ENCODE assay signal across 9 cellular contexts in the genomic region with DNA sequence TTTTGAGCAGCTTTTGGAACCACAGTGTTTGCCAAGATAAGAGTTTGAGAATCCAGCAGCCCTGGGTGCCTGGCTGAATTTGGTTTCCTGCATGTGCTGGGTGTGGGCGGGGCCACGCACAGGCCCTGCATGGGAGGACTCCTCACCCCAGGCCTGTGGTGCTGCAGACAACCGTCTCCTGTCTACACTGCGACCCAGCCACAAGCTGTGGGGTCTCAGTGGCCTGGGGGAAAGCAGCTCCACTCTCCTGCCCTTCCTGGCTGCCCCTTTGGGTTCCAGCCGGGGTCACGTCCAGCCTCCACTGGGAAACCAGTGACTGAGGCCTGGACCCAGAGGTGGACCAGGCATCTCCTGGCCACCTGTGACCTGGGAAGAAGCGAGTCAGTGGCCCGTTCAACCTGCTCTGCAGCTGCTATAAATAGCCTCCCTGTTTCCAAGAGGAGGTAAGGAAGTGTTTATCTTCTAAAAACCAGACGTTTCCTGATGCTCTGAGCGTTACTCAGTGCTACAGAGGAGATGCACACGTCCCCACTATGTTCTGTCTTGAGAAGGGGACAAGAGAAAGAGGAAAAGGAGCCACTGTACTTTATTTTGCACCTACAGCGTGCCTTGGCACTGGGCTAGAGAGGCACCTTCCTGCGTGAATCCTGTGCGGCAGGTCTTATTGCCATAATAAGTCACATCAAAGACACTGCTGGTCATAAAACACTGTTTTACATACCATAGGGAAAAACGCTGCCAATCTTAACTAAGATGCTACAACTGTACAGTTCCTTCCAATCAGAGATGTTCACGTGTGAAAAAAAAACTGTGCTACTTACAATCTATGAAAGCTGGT. TPM values are rescaled to one million over a fixed set of nuclear protein-coding genes. Genes with fewer than 3 reads are reported as not detected.
DNase-seq lines count a peak whose midpoint lies in the region; ATAC-seq and TF ChIP-seq lines count a peak whose summit lies in the region.
"Had no signal": no experiment of that assay in that cellular context is flagged by ENCODE, and none has a peak within 500 bp of the region (broad histone marks: within the 10 kb centered on the region; RNA-seq: fewer than 3 reads in every experiment).

No MANE protein-coding gene starts in this region.

- H3K27ac ChIP-seq in OCI-LY7 (ENCODE audit: low read depth, low read length, poor library complexity, severe bottlenecking), result no peak overlapping the region
- H3K27ac ChIP-seq: SJSA1 had no signal

- BruUV-seq in OCI-LY7 (replicated peaks; lab: Mats Ljungman, UMichigan), result no TSS peak

- peak; percentile 19 for DNase-seq in GDM1 (lab: John Stamatoyannopoulos, UW)
- DNase-seq in OCI-LY7 (ENCODE audit: low spot score), result peak; percentile 19
- DNase-seq in effector CD8-positive, alpha-beta T cell (lab: John Stamatoyannopoulos, UW), result peak; percentile 18
- DNase-seq in sciatic nerve (ENCODE audit: low spot score), result no peak
- no peak for DNase-seq in cerebellar cortex (ENCODE audit: low spot score)
- no peak for DNase-seq in G401 (ENCODE audit: low spot score)
- no peak for DNase-seq in HuH-7.5 (ENCODE audit: low spot score)
- no peak for DNase-seq in midbrain (lab: John Stamatoyannopoulos, UW)

- no peak overlapping the region for H3K4me3 ChIP-seq in OCI-LY7 (ENCODE audit: low read depth, low read length, poor library complexity, severe bottlenecking)
- H3K4me3 ChIP-seq: SJSA1 had no signal

- peak; percentile 36 for ATAC-seq in sciatic nerve

- no peaks in the 10 kb centered on the region for H3K9me2 ChIP-seq in OCI-LY7 (ENCODE audit: insufficient read depth, low read length)

- no peak for TF ChIP-seq CTCF in OCI-LY7 (conservative IDR thresholded peaks at IDR 0.05; ENCODE audit: low read length)

- H3K4me1 ChIP-seq in OCI-LY7 (ENCODE audit: insufficient read depth, low read length, poor library complexity, severe bottlenecking), result no peaks in the 10 kb centered on the region
- H3K4me1 ChIP-seq: SJSA1 had no signal

- no peaks in the 10 kb centered on the region for H4K20me1 ChIP-seq in OCI-LY7 (ENCODE audit: insufficient read depth, low read length)

- in situ Hi-C loops in G401 (cut with HindIII; ENCODE audit: low sequenced_read_pairs), result no loop called here

- no peak overlapping the region for H3K4me2 ChIP-seq in OCI-LY7 (ENCODE audit: low read length)

- no peaks in the 10 kb centered on the region for H3K36me3 ChIP-seq in OCI-LY7 (ENCODE audit: insufficient read depth, low read length)

- intact Hi-C loops in OCI-LY7 (cut with micrococcal nuclease; ENCODE audit: unreplicated experiment) (no loop called here), sciatic nerve (cut with DNase I) (no loop called here)

- H2AFZ ChIP-seq in OCI-LY7 (ENCODE audit: low read length), result peak overlapping the region; percentile 15; the same call in 1 of the 2 replicates

- POLR2A ChIA-PET in OCI-LY7 (lab: Charles Lee), result no interaction called here

- H3K79me2 ChIP-seq in OCI-LY7 (ENCODE audit: insufficient read depth, low read depth, low read length), result no peaks in the 10 kb centered on the region

- CTCF ChIA-PET in OCI-LY7 (lab: Charles Lee; ENCODE audit: unreplicated experiment), result no interaction called here

- H3K9me3 ChIP-seq in OCI-LY7 (ENCODE audit: low read length), result no peaks in the 10 kb centered on the region
- H3K9me3 ChIP-seq: SJSA1 had no signal

RNA-seq across cellular contexts. Expression of a gene that starts 47.9 kb away (rescaled TPM):
- total RNA-seq in OCI-LY7 (2014; rRNA removed; shearing (Covaris generic)), result 0.23 and 0.57 TPM in 2 replicates
- total RNA-seq in OCI-LY7 (2022) (0.30 and 0.32 TPM in 2 replicates), sciatic nerve (53.7 TPM)
- 0.75 and 1.6 TPM in 2 replicates for total RNA-seq in G401 (2014; rRNA removed; shearing (Covaris generic))

Comparison
In these comparisons a context has a peak if more than half of its experiments do, and no peak if none do; other contexts are left out.
1. DNase-seq: peak in GDM1 (single experiment), OCI-LY7 (single experiment) and effector CD8-positive, alpha-beta T cell (single experiment); none in sciatic nerve (single experiment), cerebellar cortex (single experiment), G401 (single experiment), HuH-7.5 (single experiment) and midbrain (single experiment).
2. RNA of a gene that starts 47.9 kb away (total RNA-seq): 53.7 TPM in sciatic nerve (single experiment); 0.75 to 1.6 TPM in G401 and 0.23 to 0.57 TPM in OCI-LY7; every median in the first group is over 10 times any median in the second.